1 cellular context compared by ENCODE assay signal in genomic region chr12:6946920-6947374, GRCh38.
TF ChIP-seq lines count a peak whose summit lies in the region.

No MANE protein-coding gene starts in this region.

TF ChIP-seq in K562, 482 proteins besides CTCF, POLR2A, EP300 and RAD21:
- TF ChIP-seq, protein P1, sequence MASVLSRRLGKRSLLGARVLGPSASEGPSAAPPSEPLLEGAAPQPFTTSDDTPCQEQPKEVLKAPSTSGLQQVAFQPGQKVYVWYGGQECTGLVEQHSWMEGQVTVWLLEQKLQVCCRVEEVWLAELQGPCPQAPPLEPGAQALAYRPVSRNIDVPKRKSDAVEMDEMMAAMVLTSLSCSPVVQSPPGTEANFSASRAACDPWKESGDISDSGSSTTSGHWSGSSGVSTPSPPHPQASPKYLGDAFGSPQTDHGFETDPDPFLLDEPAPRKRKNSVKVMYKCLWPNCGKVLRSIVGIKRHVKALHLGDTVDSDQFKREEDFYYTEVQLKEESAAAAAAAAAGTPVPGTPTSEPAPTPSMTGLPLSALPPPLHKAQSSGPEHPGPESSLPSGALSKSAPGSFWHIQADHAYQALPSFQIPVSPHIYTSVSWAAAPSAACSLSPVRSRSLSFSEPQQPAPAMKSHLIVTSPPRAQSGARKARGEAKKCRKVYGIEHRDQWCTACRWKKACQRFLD (CRISPR knock-in tag; IDR thresholded peaks at IDR 0.05) = no peak
- TF ChIP-seq GABPB1 (CRISPR knock-in tag; IDR thresholded peaks at IDR 0.05) (no peak), PTRF (tag; IDR thresholded peaks at IDR 0.05) (no peak), RBM14 (IDR thresholded peaks at IDR 0.05; ENCODE audit: borderline replicate concordance, insufficient read depth, low read depth, low read length) (no peak), TAL1 (IDR thresholded peaks at IDR 0.05) (no peak), PCBP1 (IDR thresholded peaks at IDR 0.05; ENCODE audit: low read depth, low read length, poor library complexity, severe bottlenecking) (no peak), NFIC (IDR thresholded peaks at IDR 0.05) (no peak), XRCC3 (IDR thresholded peaks at IDR 0.05) (no peak), TRIM28 (IDR thresholded peaks at IDR 0.05) (no peak), ZNF175 (CRISPR knock-in tag; IDR thresholded peaks at IDR 0.05; ENCODE audit: low read depth) (no peak), CREBBP (IDR thresholded peaks at IDR 0.05; ENCODE audit: low read depth, low read length) (no peak), BCL6 (CRISPR knock-in tag; IDR thresholded peaks at IDR 0.05) (no peak), ZNF146 (CRISPR knock-in tag; IDR thresholded peaks at IDR 0.05; ENCODE audit: unreplicated experiment) (no peak), TCF7 (IDR thresholded peaks at IDR 0.05; ENCODE audit: borderline replicate concordance) (no peak)
- TF ChIP-seq, protein P2, sequence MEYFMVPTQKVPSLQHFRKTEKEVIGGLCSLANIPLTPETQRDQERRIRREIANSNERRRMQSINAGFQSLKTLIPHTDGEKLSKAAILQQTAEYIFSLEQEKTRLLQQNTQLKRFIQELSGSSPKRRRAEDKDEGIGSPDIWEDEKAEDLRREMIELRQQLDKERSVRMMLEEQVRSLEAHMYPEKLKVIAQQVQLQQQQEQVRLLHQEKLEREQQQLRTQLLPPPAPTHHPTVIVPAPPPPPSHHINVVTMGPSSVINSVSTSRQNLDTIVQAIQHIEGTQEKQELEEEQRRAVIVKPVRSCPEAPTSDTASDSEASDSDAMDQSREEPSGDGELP (CRISPR knock-in tag; IDR thresholded peaks at IDR 0.05; ENCODE audit: borderline replicate concordance) = no peak
- TF ChIP-seq, protein P3, sequence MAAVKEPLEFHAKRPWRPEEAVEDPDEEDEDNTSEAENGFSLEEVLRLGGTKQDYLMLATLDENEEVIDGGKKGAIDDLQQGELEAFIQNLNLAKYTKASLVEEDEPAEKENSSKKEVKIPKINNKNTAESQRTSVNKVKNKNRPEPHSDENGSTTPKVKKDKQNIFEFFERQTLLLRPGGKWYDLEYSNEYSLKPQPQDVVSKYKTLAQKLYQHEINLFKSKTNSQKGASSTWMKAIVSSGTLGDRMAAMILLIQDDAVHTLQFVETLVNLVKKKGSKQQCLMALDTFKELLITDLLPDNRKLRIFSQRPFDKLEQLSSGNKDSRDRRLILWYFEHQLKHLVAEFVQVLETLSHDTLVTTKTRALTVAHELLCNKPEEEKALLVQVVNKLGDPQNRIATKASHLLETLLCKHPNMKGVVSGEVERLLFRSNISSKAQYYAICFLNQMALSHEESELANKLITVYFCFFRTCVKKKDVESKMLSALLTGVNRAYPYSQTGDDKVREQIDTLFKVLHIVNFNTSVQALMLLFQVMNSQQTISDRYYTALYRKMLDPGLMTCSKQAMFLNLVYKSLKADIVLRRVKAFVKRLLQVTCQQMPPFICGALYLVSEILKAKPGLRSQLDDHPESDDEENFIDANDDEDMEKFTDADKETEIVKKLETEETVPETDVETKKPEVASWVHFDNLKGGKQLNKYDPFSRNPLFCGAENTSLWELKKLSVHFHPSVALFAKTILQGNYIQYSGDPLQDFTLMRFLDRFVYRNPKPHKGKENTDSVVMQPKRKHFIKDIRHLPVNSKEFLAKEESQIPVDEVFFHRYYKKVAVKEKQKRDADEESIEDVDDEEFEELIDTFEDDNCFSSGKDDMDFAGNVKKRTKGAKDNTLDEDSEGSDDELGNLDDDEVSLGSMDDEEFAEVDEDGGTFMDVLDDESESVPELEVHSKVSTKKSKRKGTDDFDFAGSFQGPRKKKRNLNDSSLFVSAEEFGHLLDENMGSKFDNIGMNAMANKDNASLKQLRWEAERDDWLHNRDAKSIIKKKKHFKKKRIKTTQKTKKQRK (IDR thresholded peaks at IDR 0.05; ENCODE audit: borderline replicate concordance, low read depth, low read length) = no peak
- TF ChIP-seq, protein P4, sequence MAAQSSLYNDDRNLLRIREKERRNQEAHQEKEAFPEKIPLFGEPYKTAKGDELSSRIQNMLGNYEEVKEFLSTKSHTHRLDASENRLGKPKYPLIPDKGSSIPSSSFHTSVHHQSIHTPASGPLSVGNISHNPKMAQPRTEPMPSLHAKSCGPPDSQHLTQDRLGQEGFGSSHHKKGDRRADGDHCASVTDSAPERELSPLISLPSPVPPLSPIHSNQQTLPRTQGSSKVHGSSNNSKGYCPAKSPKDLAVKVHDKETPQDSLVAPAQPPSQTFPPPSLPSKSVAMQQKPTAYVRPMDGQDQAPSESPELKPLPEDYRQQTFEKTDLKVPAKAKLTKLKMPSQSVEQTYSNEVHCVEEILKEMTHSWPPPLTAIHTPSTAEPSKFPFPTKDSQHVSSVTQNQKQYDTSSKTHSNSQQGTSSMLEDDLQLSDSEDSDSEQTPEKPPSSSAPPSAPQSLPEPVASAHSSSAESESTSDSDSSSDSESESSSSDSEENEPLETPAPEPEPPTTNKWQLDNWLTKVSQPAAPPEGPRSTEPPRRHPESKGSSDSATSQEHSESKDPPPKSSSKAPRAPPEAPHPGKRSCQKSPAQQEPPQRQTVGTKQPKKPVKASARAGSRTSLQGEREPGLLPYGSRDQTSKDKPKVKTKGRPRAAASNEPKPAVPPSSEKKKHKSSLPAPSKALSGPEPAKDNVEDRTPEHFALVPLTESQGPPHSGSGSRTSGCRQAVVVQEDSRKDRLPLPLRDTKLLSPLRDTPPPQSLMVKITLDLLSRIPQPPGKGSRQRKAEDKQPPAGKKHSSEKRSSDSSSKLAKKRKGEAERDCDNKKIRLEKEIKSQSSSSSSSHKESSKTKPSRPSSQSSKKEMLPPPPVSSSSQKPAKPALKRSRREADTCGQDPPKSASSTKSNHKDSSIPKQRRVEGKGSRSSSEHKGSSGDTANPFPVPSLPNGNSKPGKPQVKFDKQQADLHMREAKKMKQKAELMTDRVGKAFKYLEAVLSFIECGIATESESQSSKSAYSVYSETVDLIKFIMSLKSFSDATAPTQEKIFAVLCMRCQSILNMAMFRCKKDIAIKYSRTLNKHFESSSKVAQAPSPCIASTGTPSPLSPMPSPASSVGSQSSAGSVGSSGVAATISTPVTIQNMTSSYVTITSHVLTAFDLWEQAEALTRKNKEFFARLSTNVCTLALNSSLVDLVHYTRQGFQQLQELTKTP (IDR thresholded peaks at IDR 0.05; ENCODE audit: low read depth in 1 of 2, partially characterized antibody in 2 of 2) = no peak
- TF ChIP-seq, protein P5, sequence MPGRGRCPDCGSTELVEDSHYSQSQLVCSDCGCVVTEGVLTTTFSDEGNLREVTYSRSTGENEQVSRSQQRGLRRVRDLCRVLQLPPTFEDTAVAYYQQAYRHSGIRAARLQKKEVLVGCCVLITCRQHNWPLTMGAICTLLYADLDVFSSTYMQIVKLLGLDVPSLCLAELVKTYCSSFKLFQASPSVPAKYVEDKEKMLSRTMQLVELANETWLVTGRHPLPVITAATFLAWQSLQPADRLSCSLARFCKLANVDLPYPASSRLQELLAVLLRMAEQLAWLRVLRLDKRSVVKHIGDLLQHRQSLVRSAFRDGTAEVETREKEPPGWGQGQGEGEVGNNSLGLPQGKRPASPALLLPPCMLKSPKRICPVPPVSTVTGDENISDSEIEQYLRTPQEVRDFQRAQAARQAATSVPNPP (IDR thresholded peaks at IDR 0.05; ENCODE audit: borderline replicate concordance, insufficient read depth, insufficient read length) = no peak
